8 cellular contexts compared by ENCODE assay signal in genomic region chr9:91898451-91899433, GRCh38. TPM values are rescaled to one million over a fixed set of nuclear protein-coding genes. Genes with fewer than 3 reads are reported as not detected.
DNase-seq lines count a peak whose midpoint lies in the region; ATAC-seq and TF ChIP-seq lines count a peak whose summit lies in the region.

No MANE protein-coding gene starts in this region.

- no peaks in the 10 kb centered on the region; the same call in 1 of the 2 replicates for H3F3A ChIP-seq in GM23338 (replicated peaks; ENCODE audit: low read depth)

- H3K4me3 Mint-ChIP-seq in GM23338: no peak overlapping the region
- H3K4me3 Mint-ChIP-seq in activated CD4-positive, alpha-beta T cell treated with anti-CD3 and anti-CD28 coated beads, Interleukin-2, amount 10 ng/mL, durations not matched to agents 24 days and 14 days: no peak overlapping the region

- H2AFZ ChIP-seq in GM23338 (no peak overlapping the region), osteoblast (ENCODE audit: low read length) (no peak overlapping the region)

- no peaks in the 10 kb centered on the region for H3K27me3 ChIP-seq in GM23338 (ENCODE audit: insufficient read depth)
- peaks cover 21% of the 10 kb centered on the region for H3K27me3 ChIP-seq in osteoblast (ENCODE audit: insufficient read depth, low read length)

- H3K4me3 ChIP-seq in GM23338 (no peak overlapping the region), osteoblast (ENCODE audit: insufficient read depth, low read length) (no peak overlapping the region)

- no peaks in the 10 kb centered on the region for H3K36me3 ChIP-seq in GM23338 (ENCODE audit: insufficient read depth)
- H3K36me3 ChIP-seq in osteoblast (ENCODE audit: insufficient read depth, low read length): no peaks in the 10 kb centered on the region

- peaks cover 54% of the 10 kb centered on the region for H3K4me1 ChIP-seq in GM23338 (ENCODE audit: insufficient read depth)
- peaks cover 3% of the 10 kb centered on the region for H3K4me1 ChIP-seq in osteoblast (ENCODE audit: insufficient read depth, low read length)

- H3K36me3 Mint-ChIP-seq in GM23338 (ENCODE audit: low read depth): no peaks in the 10 kb centered on the region; the same call in 2 of the 3 replicates
- no peaks in the 10 kb centered on the region for H3K36me3 Mint-ChIP-seq in activated CD4-positive, alpha-beta T cell treated with anti-CD3 and anti-CD28 coated beads, Interleukin-2, amount 10 ng/mL, durations not matched to agents 24 days and 14 days (ENCODE audit: low read depth)

- H3K79me2 ChIP-seq in GM23338 (replicated peaks; ENCODE audit: insufficient read depth) (peaks cover 6% of the 10 kb centered on the region), osteoblast (ENCODE audit: insufficient read depth, low read length) (no peaks in the 10 kb centered on the region)

- no peaks in the 10 kb centered on the region; the same call in 2 of the 3 replicates for H3K9me3 Mint-ChIP-seq in GM23338
- no peaks in the 10 kb centered on the region for H3K9me3 Mint-ChIP-seq in activated CD4-positive, alpha-beta T cell treated with anti-CD3 and anti-CD28 coated beads, Interleukin-2, amount 10 ng/mL, durations not matched to agents 24 days and 14 days

- DNase-seq in GM23338 (ENCODE audit: low spot score) (peak; percentile 49), NCI-H510A (lab: John Stamatoyannopoulos, UW) (peak; percentile 63), dermis microvascular lymphatic vessel endothelial cell (ENCODE audit: low read depth in 2 of 2) (peak; percentile 4 to 5), osteoblast (ENCODE audit: insufficient read length, low spot score, missing footprints) (peak; percentile 91)
- DNase-seq in activated CD4-positive, alpha-beta T cell treated with anti-CD3 and anti-CD28 coated beads, Interleukin-2, amount 50 U/mL, for 4 hours: no peak
- DNase-seq in activated CD4-positive, alpha-beta T cell treated with anti-CD3 and anti-CD28 coated beads, Interleukin-2, amount 10 ng/mL, durations not matched to agents 24 days and 14 days: no peak

- peaks cover 11% of the 10 kb centered on the region for H3K27me3 Mint-ChIP-seq in GM23338 (ENCODE audit: insufficient read depth, low read depth, poor library complexity)
- H3K27me3 Mint-ChIP-seq in activated CD4-positive, alpha-beta T cell treated with anti-CD3 and anti-CD28 coated beads, Interleukin-2, amount 10 ng/mL, durations not matched to agents 24 days and 14 days: peaks cover 33% of the 10 kb centered on the region

- H3K4me2 ChIP-seq in GM23338: peak overlapping the region; percentile 38; the same call in 1 of the 2 replicates
- no peak overlapping the region for H3K4me2 ChIP-seq in osteoblast (ENCODE audit: insufficient read depth, low read length)

- no peaks in the 10 kb centered on the region for H3K9me2 ChIP-seq in GM23338 (ENCODE audit: insufficient read depth)

- 0 out of 2 replicates have a peak, but pooled peaks cover 3% of the 10 kb centered on the region for H4K20me1 ChIP-seq in GM23338 (replicated peaks; ENCODE audit: insufficient read depth)
- H4K20me1 ChIP-seq in osteoblast (ENCODE audit: insufficient read depth, low read length): no peaks in the 10 kb centered on the region

- intact Hi-C loops in activated CD4-positive, alpha-beta T cell treated with anti-CD3 and anti-CD28 coated beads, Interleukin-2, amount 10 ng/mL, durations not matched to agents 24 days and 14 days (cut with micrococcal nuclease): no loop called here

- TF ChIP-seq CTCF in GM23338 (conservative IDR thresholded peaks at IDR 0.05; ENCODE audit: low read depth in 2 of 2) (0 out of 4 replicates have a peak, but pooled peaks of 1 of the 2 experiments have one; percentile 1), osteoblast (IDR thresholded peaks at IDR 0.05; ENCODE audit: extremely low read depth, low read depth, low read length) (no peak)

- H3K27ac Mint-ChIP-seq in GM23338: no peak overlapping the region
- no peak overlapping the region for H3K27ac Mint-ChIP-seq in activated CD4-positive, alpha-beta T cell treated with anti-CD3 and anti-CD28 coated beads, Interleukin-2, amount 10 ng/mL, durations not matched to agents 24 days and 14 days

- no peaks in the 10 kb centered on the region for H3K9me3 ChIP-seq in osteoblast (ENCODE audit: low read depth, low read length)

- H3K4me1 Mint-ChIP-seq in GM23338: peaks cover 65% of the 10 kb centered on the region
- H3K4me1 Mint-ChIP-seq in activated CD4-positive, alpha-beta T cell treated with anti-CD3 and anti-CD28 coated beads, Interleukin-2, amount 10 ng/mL, durations not matched to agents 24 days and 14 days: peaks cover 6% of the 10 kb centered on the region

- H3K27ac ChIP-seq in GM23338 (ENCODE audit: low read depth) (no peak overlapping the region), osteoblast (ENCODE audit: low read depth, low read length) (no peak overlapping the region)

- ATAC-seq in GM23338 (peak; percentile 18), HG02884 (IDR thresholded peaks at IDR 0.05; ENCODE audit: unreplicated experiment) (no peak), GM18858 (IDR thresholded peaks at IDR 0.05; ENCODE audit: unreplicated experiment) (no peak)

TF ChIP-seq in GM23338, 12 proteins besides CTCF, POLR2A, EP300 and RAD21 (continues in another document):
- no peak for TF ChIP-seq STAT1 (IDR thresholded peaks at IDR 0.05; ENCODE audit: unreplicated experiment)
- TF ChIP-seq ZNF462 (CRISPR knock-in tag; IDR thresholded peaks at IDR 0.05): no peak

RNA-seq across cellular contexts. Expression of gene ROR2, which starts 51.3 kb away (rescaled TPM):
- total RNA-seq in GM23338 (2014; rRNA removed; shearing (Covaris generic)): 15.5 and 18.8 TPM in 2 replicates
- polyA plus RNA-seq in GM23338 (2016; fragmentation: Nextera tagmentation; extraction: Ambion mirVana): 6.0 and 8.1 TPM in 2 replicates
- total RNA-seq in dermis microvascular lymphatic vessel endothelial cell (not detected in 2 replicates), osteoblast (13.8 and 28.3 TPM in 2 replicates)
- total RNA-seq in activated CD4-positive, alpha-beta T cell treated with anti-CD3 and anti-CD28 coated beads, Interleukin-2, amount 10 ng/mL, durations not matched to agents 24 days and 14 days: 0.40 and 0.43 TPM in 2 replicates

Comparison
In these comparisons a context has a peak if more than half of its experiments do, and no peak if none do; other contexts are left out.
1. DNase-seq: peak in GM23338 (single experiment), NCI-H510A (single experiment), dermis microvascular lymphatic vessel endothelial cell (2 of 2) and osteoblast (single experiment); none in activated CD4-positive, alpha-beta T cell treated with anti-CD3 and anti-CD28 coated beads, Interleukin-2, amount 50 U/mL, for 4 hours (0 of 2) and activated CD4-positive, alpha-beta T cell treated with anti-CD3 and anti-CD28 coated beads, Interleukin-2, amount 10 ng/mL, durations not matched to agents 24 days and 14 days (single experiment).
2. RNA of gene ROR2, which starts 51.3 kb away (total RNA-seq): 15.5 to 18.8 TPM in GM23338 and 13.8 to 28.3 TPM in osteoblast; 0.40 to 0.43 TPM in activated CD4-positive, alpha-beta T cell treated with anti-CD3 and anti-CD28 coated beads, Interleukin-2, amount 10 ng/mL, durations not matched to agents 24 days and 14 days and not detected in dermis microvascular lymphatic vessel endothelial cell; every median in the first group is over 10 times any median in the second.